ENCODE assay signal across 1 cellular context in the genomic region with DNA sequence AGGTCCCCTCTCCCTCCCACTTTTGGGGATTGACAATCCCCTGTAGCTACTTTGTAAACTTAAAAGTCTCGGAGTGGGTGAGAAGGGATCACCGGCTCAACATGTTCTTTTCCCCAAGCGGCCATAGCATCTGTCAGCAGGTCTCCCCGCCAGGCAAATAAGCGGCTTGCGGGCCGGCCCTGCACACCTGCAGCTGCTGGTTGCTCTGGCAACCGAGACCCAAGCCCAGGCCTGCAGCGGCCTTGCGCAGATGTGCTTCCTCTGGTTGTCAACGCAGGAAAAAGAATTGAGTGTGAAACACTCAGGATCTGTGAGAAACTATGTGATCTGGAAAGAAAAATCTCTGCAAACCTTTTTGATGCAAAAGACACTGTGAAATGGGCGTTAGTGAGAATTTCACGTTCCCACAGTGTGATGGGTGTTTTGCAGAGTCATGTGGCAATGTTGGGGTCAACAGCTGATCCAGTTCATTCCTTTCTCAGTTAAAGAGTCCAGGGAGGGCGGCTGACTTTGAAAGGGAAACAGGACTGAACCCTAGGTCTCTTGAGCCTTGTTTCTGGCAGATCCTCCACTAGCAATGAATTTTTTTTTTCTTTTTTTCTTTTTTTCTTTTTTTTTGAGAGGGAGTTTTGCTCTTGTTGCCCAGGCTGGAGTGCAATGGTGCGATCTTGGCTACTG.
TF ChIP-seq lines count a peak whose summit lies in the region.

No MANE protein-coding gene starts in this region.

TF ChIP-seq in GM12878, 131 proteins besides CTCF, POLR2A, EP300 and RAD21 (continued from another document and continues in another):
- TF ChIP-seq, protein P1, sequence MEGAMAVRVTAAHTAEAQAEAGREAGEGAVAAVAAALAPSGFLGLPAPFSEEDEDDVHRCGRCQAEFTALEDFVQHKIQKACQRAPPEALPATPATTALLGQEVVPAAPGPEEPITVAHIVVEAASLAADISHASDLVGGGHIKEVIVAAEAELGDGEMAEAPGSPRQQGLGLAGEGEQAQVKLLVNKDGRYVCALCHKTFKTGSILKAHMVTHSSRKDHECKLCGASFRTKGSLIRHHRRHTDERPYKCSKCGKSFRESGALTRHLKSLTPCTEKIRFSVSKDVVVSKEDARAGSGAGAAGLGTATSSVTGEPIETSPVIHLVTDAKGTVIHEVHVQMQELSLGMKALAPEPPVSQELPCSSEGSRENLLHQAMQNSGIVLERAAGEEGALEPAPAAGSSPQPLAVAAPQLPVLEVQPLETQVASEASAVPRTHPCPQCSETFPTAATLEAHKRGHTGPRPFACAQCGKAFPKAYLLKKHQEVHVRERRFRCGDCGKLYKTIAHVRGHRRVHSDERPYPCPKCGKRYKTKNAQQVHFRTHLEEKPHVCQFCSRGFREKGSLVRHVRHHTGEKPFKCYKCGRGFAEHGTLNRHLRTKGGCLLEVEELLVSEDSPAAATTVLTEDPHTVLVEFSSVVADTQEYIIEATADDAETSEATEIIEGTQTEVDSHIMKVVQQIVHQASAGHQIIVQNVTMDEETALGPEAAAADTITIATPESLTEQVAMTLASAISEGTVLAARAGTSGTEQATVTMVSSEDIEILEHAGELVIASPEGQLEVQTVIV (IDR thresholded peaks at IDR 0.05; ENCODE audit: borderline replicate concordance, partially characterized antibody): no peak
- TF ChIP-seq SPI1 (IDR thresholded peaks at IDR 0.05; ENCODE audit: borderline replicate concordance, insufficient read depth, low read depth, low read length): no peak
- TF ChIP-seq MEF2B (IDR thresholded peaks at IDR 0.05; ENCODE audit: partially characterized antibody, poor library complexity, severe bottlenecking): peak; percentile 66
- TF ChIP-seq SMAD5 (IDR thresholded peaks at IDR 0.05; ENCODE audit: low read depth): no peak
- TF ChIP-seq ZNF24 (IDR thresholded peaks at IDR 0.05): no peak
- no peak for TF ChIP-seq NBN (IDR thresholded peaks at IDR 0.05)
- TF ChIP-seq, protein P2, sequence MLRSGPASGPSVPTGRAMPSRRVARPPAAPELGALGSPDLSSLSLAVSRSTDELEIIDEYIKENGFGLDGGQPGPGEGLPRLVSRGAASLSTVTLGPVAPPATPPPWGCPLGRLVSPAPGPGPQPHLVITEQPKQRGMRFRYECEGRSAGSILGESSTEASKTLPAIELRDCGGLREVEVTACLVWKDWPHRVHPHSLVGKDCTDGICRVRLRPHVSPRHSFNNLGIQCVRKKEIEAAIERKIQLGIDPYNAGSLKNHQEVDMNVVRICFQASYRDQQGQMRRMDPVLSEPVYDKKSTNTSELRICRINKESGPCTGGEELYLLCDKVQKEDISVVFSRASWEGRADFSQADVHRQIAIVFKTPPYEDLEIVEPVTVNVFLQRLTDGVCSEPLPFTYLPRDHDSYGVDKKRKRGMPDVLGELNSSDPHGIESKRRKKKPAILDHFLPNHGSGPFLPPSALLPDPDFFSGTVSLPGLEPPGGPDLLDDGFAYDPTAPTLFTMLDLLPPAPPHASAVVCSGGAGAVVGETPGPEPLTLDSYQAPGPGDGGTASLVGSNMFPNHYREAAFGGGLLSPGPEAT (IDR thresholded peaks at IDR 0.05; ENCODE audit: low read depth): no peak; the same call in 1 of the 2 replicates
- TF ChIP-seq IKZF2 (IDR thresholded peaks at IDR 0.05): peak in 1 of 2 experiments; percentile 57; a peak in 3 of 4 replicates
- no peak for TF ChIP-seq STAT1 (conservative IDR thresholded peaks at IDR 0.05)
- peak; percentile 25; the same call in 1 of the 2 replicates for TF ChIP-seq NFIC (IDR thresholded peaks at IDR 0.05; ENCODE audit: low read depth, low read length)
- no peak for TF ChIP-seq ZZZ3 (IDR thresholded peaks at IDR 0.05; ENCODE audit: control insufficient read depth, insufficient read length, low read depth)
- peak; percentile 83 to 90 for TF ChIP-seq BHLHE40 (IDR thresholded peaks at IDR 0.05; ENCODE audit: borderline replicate concordance in 1 of 2, low read depth in 2 of 2, low read length in 1 of 2)
- 0 out of 2 replicates have a peak, but pooled peaks have one; percentile 27 for TF ChIP-seq MTA2 (IDR thresholded peaks at IDR 0.05; ENCODE audit: low read depth)
- no peak for TF ChIP-seq BCL11A (IDR thresholded peaks at IDR 0.05; ENCODE audit: low read depth, low read length)
- TF ChIP-seq, protein P3, sequence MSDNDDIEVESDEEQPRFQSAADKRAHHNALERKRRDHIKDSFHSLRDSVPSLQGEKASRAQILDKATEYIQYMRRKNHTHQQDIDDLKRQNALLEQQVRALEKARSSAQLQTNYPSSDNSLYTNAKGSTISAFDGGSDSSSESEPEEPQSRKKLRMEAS (IDR thresholded peaks at IDR 0.05; ENCODE audit: low read depth, low read length): no peak
- no peak for TF ChIP-seq FOXK2 (IDR thresholded peaks at IDR 0.05)
- TF ChIP-seq, protein P4, sequence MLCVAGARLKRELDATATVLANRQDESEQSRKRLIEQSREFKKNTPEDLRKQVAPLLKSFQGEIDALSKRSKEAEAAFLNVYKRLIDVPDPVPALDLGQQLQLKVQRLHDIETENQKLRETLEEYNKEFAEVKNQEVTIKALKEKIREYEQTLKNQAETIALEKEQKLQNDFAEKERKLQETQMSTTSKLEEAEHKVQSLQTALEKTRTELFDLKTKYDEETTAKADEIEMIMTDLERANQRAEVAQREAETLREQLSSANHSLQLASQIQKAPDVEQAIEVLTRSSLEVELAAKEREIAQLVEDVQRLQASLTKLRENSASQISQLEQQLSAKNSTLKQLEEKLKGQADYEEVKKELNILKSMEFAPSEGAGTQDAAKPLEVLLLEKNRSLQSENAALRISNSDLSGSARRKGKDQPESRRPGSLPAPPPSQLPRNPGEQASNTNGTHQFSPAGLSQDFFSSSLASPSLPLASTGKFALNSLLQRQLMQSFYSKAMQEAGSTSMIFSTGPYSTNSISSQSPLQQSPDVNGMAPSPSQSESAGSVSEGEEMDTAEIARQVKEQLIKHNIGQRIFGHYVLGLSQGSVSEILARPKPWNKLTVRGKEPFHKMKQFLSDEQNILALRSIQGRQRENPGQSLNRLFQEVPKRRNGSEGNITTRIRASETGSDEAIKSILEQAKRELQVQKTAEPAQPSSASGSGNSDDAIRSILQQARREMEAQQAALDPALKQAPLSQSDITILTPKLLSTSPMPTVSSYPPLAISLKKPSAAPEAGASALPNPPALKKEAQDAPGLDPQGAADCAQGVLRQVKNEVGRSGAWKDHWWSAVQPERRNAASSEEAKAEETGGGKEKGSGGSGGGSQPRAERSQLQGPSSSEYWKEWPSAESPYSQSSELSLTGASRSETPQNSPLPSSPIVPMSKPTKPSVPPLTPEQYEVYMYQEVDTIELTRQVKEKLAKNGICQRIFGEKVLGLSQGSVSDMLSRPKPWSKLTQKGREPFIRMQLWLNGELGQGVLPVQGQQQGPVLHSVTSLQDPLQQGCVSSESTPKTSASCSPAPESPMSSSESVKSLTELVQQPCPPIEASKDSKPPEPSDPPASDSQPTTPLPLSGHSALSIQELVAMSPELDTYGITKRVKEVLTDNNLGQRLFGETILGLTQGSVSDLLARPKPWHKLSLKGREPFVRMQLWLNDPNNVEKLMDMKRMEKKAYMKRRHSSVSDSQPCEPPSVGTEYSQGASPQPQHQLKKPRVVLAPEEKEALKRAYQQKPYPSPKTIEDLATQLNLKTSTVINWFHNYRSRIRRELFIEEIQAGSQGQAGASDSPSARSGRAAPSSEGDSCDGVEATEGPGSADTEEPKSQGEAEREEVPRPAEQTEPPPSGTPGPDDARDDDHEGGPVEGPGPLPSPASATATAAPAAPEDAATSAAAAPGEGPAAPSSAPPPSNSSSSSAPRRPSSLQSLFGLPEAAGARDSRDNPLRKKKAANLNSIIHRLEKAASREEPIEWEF (IDR thresholded peaks at IDR 0.05; ENCODE audit: insufficient replicate concordance, low read depth, low read length): no peak
- no peak for TF ChIP-seq FOXM1 (IDR thresholded peaks at IDR 0.05; ENCODE audit: low read depth, low read length)
- TF ChIP-seq EZH2 (IDR thresholded peaks at IDR 0.05; ENCODE audit: borderline replicate concordance, control insufficient read depth, low read depth, low read length): no peak
- TF ChIP-seq, protein P5, sequence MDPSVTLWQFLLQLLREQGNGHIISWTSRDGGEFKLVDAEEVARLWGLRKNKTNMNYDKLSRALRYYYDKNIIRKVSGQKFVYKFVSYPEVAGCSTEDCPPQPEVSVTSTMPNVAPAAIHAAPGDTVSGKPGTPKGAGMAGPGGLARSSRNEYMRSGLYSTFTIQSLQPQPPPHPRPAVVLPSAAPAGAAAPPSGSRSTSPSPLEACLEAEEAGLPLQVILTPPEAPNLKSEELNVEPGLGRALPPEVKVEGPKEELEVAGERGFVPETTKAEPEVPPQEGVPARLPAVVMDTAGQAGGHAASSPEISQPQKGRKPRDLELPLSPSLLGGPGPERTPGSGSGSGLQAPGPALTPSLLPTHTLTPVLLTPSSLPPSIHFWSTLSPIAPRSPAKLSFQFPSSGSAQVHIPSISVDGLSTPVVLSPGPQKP (IDR thresholded peaks at IDR 0.05; ENCODE audit: low read depth, low read length): no peak
- TF ChIP-seq SIN3A (IDR thresholded peaks at IDR 0.05; ENCODE audit: low read depth, low read length): no peak
- TF ChIP-seq NFXL1 (IDR thresholded peaks at IDR 0.05; ENCODE audit: borderline replicate concordance): no peak
- no peak for TF ChIP-seq RELA (IDR thresholded peaks at IDR 0.05; ENCODE audit: borderline replicate concordance, partially characterized antibody)
- no peak for TF ChIP-seq JUNB (IDR thresholded peaks at IDR 0.05)
- TF ChIP-seq, protein P6, sequence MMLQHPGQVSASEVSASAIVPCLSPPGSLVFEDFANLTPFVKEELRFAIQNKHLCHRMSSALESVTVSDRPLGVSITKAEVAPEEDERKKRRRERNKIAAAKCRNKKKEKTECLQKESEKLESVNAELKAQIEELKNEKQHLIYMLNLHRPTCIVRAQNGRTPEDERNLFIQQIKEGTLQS (IDR thresholded peaks at IDR 0.05; ENCODE audit: borderline replicate concordance, extremely low read depth, low read depth, low read length): no peak
- TF ChIP-seq, protein P7, sequence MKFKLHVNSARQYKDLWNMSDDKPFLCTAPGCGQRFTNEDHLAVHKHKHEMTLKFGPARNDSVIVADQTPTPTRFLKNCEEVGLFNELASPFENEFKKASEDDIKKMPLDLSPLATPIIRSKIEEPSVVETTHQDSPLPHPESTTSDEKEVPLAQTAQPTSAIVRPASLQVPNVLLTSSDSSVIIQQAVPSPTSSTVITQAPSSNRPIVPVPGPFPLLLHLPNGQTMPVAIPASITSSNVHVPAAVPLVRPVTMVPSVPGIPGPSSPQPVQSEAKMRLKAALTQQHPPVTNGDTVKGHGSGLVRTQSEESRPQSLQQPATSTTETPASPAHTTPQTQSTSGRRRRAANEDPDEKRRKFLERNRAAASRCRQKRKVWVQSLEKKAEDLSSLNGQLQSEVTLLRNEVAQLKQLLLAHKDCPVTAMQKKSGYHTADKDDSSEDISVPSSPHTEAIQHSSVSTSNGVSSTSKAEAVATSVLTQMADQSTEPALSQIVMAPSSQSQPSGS (IDR thresholded peaks at IDR 0.05; ENCODE audit: low read length): no peak
- TF ChIP-seq TBL1XR1 (IDR thresholded peaks at IDR 0.05; ENCODE audit: low read depth, low read length): 0 out of 2 replicates have a peak, but pooled peaks have one; percentile 12
- TF ChIP-seq, protein P8, sequence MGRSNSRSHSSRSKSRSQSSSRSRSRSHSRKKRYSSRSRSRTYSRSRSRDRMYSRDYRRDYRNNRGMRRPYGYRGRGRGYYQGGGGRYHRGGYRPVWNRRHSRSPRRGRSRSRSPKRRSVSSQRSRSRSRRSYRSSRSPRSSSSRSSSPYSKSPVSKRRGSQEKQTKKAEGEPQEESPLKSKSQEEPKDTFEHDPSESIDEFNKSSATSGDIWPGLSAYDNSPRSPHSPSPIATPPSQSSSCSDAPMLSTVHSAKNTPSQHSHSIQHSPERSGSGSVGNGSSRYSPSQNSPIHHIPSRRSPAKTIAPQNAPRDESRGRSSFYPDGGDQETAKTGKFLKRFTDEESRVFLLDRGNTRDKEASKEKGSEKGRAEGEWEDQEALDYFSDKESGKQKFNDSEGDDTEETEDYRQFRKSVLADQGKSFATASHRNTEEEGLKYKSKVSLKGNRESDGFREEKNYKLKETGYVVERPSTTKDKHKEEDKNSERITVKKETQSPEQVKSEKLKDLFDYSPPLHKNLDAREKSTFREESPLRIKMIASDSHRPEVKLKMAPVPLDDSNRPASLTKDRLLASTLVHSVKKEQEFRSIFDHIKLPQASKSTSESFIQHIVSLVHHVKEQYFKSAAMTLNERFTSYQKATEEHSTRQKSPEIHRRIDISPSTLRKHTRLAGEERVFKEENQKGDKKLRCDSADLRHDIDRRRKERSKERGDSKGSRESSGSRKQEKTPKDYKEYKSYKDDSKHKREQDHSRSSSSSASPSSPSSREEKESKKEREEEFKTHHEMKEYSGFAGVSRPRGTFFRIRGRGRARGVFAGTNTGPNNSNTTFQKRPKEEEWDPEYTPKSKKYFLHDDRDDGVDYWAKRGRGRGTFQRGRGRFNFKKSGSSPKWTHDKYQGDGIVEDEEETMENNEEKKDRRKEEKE (IDR thresholded peaks at IDR 0.05): no peak
- TF ChIP-seq CREM (IDR thresholded peaks at IDR 0.05; ENCODE audit: low read depth): no peak
- no peak for TF ChIP-seq SREBF2 (IDR thresholded peaks at IDR 0.05; ENCODE audit: low read length)
- TF ChIP-seq EGR1 (IDR thresholded peaks at IDR 0.05; ENCODE audit: borderline replicate concordance in 1 of 2, low read depth in 2 of 2, low read length in 2 of 2): no peak
- TF ChIP-seq ZNF384 (IDR thresholded peaks at IDR 0.05; ENCODE audit: borderline replicate concordance, low read depth, low read length): no peak
- no peak for TF ChIP-seq SUPT20H (IDR thresholded peaks at IDR 0.05; ENCODE audit: borderline replicate concordance, control insufficient read depth, low read depth, low read length)
- TF ChIP-seq LARP7 (IDR thresholded peaks at IDR 0.05): no peak
- TF ChIP-seq POLR2AphosphoS2 (IDR thresholded peaks at IDR 0.05; ENCODE audit: low read depth, low read length): no peak
- TF ChIP-seq NRF1 (conservative IDR thresholded peaks at IDR 0.05; ENCODE audit: low read depth, low read length): peak; percentile 34
- no peak for TF ChIP-seq TCF7 (IDR thresholded peaks at IDR 0.05; ENCODE audit: borderline replicate concordance)
- TF ChIP-seq, protein P9, sequence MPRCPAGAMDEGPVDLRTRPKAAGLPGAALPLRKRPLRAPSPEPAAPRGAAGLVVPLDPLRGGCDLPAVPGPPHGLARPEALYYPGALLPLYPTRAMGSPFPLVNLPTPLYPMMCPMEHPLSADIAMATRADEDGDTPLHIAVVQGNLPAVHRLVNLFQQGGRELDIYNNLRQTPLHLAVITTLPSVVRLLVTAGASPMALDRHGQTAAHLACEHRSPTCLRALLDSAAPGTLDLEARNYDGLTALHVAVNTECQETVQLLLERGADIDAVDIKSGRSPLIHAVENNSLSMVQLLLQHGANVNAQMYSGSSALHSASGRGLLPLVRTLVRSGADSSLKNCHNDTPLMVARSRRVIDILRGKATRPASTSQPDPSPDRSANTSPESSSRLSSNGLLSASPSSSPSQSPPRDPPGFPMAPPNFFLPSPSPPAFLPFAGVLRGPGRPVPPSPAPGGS (IDR thresholded peaks at IDR 0.05; ENCODE audit: borderline replicate concordance, insufficient read depth, low read depth, low read length, poor library complexity, severe bottlenecking): no peak
